Comparison of ENCODE assay signal across 1 cellular context in the genomic region with DNA sequence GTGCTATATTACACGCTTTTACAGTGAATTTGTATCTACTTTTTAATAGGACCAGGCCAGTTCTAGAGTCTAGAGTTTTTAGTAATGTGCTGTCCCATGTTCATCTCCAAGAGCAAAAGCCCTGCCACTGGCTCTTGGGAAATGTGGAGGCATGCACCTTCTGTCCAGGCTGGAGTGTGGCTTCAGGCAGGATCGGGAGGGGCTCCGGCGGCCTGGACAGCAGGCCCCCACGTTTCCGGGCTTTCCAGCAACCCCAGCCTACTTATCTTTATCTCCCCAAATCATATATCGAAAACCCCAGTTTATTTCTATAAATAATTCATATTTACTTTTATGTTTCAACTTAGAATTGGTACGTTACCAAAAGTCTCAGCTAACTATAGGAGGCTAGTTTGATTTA.
TF ChIP-seq lines count a peak whose summit lies in the region.

No MANE protein-coding gene starts in this region.

TF ChIP-seq in GM23338, 12 proteins besides CTCF, POLR2A, EP300 and RAD21 (continued from another document):
- TF ChIP-seq, protein P1, sequence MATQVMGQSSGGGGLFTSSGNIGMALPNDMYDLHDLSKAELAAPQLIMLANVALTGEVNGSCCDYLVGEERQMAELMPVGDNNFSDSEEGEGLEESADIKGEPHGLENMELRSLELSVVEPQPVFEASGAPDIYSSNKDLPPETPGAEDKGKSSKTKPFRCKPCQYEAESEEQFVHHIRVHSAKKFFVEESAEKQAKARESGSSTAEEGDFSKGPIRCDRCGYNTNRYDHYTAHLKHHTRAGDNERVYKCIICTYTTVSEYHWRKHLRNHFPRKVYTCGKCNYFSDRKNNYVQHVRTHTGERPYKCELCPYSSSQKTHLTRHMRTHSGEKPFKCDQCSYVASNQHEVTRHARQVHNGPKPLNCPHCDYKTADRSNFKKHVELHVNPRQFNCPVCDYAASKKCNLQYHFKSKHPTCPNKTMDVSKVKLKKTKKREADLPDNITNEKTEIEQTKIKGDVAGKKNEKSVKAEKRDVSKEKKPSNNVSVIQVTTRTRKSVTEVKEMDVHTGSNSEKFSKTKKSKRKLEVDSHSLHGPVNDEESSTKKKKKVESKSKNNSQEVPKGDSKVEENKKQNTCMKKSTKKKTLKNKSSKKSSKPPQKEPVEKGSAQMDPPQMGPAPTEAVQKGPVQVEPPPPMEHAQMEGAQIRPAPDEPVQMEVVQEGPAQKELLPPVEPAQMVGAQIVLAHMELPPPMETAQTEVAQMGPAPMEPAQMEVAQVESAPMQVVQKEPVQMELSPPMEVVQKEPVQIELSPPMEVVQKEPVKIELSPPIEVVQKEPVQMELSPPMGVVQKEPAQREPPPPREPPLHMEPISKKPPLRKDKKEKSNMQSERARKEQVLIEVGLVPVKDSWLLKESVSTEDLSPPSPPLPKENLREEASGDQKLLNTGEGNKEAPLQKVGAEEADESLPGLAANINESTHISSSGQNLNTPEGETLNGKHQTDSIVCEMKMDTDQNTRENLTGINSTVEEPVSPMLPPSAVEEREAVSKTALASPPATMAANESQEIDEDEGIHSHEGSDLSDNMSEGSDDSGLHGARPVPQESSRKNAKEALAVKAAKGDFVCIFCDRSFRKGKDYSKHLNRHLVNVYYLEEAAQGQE (IDR thresholded peaks at IDR 0.05; ENCODE audit: unreplicated experiment): no peak
- TF ChIP-seq ZNF114 (CRISPR knock-in tag; IDR thresholded peaks at IDR 0.05) (no peak), EZH2phosphoT487 (IDR thresholded peaks at IDR 0.05; ENCODE audit: unreplicated experiment) (no peak)
TF ChIP-seq in GM23338: peak in this region for 0.
